8 cellular contexts compared by ENCODE assay signal in genomic region chr1:212760126-212760823, GRCh38. TPM values are rescaled to one million over a fixed set of nuclear protein-coding genes. Genes with fewer than 3 reads are reported as not detected.
A peak's percentile ranks its signal among the peaks of the same experiment; 100 is the strongest.
DNase-seq lines count a peak whose midpoint lies in the region; ATAC-seq, FAIRE-seq and TF ChIP-seq lines count a peak whose summit lies in the region.

No MANE protein-coding gene starts in this region.

- TF ChIP-seq CTCF in Panc1 (IDR thresholded peaks at IDR 0.05) = peak; percentile 70

- no peak for FAIRE-seq in small intestine (lab: Jason Lieb, UNC)

- H3K36me3 ChIP-seq in Panc1 (ENCODE audit: control insufficient read depth, insufficient read depth, low read length) (no peaks in the 10 kb centered on the region), small intestine (ENCODE audit: control insufficient read depth in 2 of 2, insufficient read depth in 2 of 2, low read length in 2 of 2) (peaks cover 2 to 10% of the 10 kb centered on the region in 2 donors)

- intact Hi-C loops in Panc1 (cut with micrococcal nuclease; ENCODE audit: unreplicated experiment) = no loop called here

- ATAC-seq in Panc1 (peak; percentile 81), HG03439 (IDR thresholded peaks at IDR 0.05; ENCODE audit: unreplicated experiment) (no peak)

- H3K27me3 ChIP-seq in Panc1 (ENCODE audit: control insufficient read depth, insufficient read depth, low read length) = no peaks in the 10 kb centered on the region
- H3K27me3 ChIP-seq in small intestine (ENCODE audit: control insufficient read depth in 2 of 2, insufficient read depth in 2 of 2, low read length in 2 of 2) = no peaks in the 10 kb centered on the region

- DNase-seq in activated CD4-positive, CD25-positive, alpha-beta regulatory T cell (lab: John Stamatoyannopoulos, UW) = peak in 3 of 4 experiments; percentile 1 to 13 (median 3)
- no peak for DNase-seq in activated CD4-positive, CD25-positive, alpha-beta regulatory T cell treated with anti-CD3 and anti-CD28 coated beads, Interleukin-2, amount 50 U/mL, for 72 hours
- DNase-seq in Panc1 (ENCODE audit: low read depth, low spot score) (no peak), lung microvascular endothelial cell (ENCODE audit: low read depth in 2 of 2) (peak; percentile 25 to 42), NCI-H2029 (lab: John Stamatoyannopoulos, UW) (no peak), small intestine (no peak)
- DNase-seq in activated naive CD4-positive, alpha-beta T cell treated with anti-CD3 and anti-CD28 coated beads, Interleukin-2, amount 50 U/mL, for 16 hours = peak; percentile 70

- H3K9me3 ChIP-seq in Panc1 (ENCODE audit: control insufficient read depth, insufficient read depth, low read depth, low read length) = no peaks in the 10 kb centered on the region
- H3K9me3 ChIP-seq in small intestine (ENCODE audit: control insufficient read depth, low read depth) = no peaks in the 10 kb centered on the region

- H3K4me1 ChIP-seq in Panc1 (ENCODE audit: control insufficient read depth, insufficient read depth, low read length) (no peaks in the 10 kb centered on the region), small intestine (ENCODE audit: control insufficient read depth in 2 of 2, insufficient read depth in 1 of 2, low read depth in 1 of 2, low read length in 1 of 2) (no peaks in the 10 kb centered on the region)

- POLR2A ChIA-PET in Panc1 (lab: Charles Lee) = no interaction called here

- no peak overlapping the region for H3K4me3 ChIP-seq in Panc1 (ENCODE audit: low read depth in 2 of 2, low read length in 2 of 2)
- H3K4me3 ChIP-seq in small intestine (ENCODE audit: low read depth in 1 of 2, low read length in 2 of 2) = no peak overlapping the region

- WGBS in small intestine, 3 donors = 92 to 96% (median 95%) methylated on average over 10 of the region's 10 CpGs

- in situ Hi-C loops in Panc1 (cut with HindIII; ENCODE audit: low pct_unique_long_range_greater_than_20kb, low sequenced_read_pairs) = no loop called here

- H3K27ac ChIP-seq in Panc1 (ENCODE audit: low read length) = no peak overlapping the region
- no peak overlapping the region for H3K27ac ChIP-seq in small intestine (ENCODE audit: low read depth in 1 of 2, low read length in 1 of 2)

- BruUV-seq in Panc1 (replicated peaks; lab: Mats Ljungman, UMichigan) = no TSS peak

- CTCF ChIA-PET in Panc1 (lab: Charles Lee) = no interaction called here

RNA-seq across cellular contexts. Expression of gene NSL1, which starts 31.3 kb away (rescaled TPM):
- 21.8 TPM for total RNA-seq in Panc1 (2021; ENCODE audit: unreplicated experiment)
- polyA plus RNA-seq in Panc1 (2012; ENCODE audit: insufficient read length) = 13.2 TPM
- 17.9 and 21.8 TPM in 2 replicates for total RNA-seq in lung microvascular endothelial cell
- 10 to 100 TPM; 20.6 to 24.3 (median 20.8) TPM for polyA plus RNA-seq in small intestine

RNA-seq across cellular contexts. Expression of gene TATDN3, which starts 31.4 kb away (rescaled TPM):
- total RNA-seq in Panc1 (2021; ENCODE audit: unreplicated experiment) = 9.5 TPM
- 11.4 TPM for polyA plus RNA-seq in Panc1 (2012; ENCODE audit: insufficient read length)
- 8.3 and 8.5 TPM in 2 replicates for total RNA-seq in lung microvascular endothelial cell
- 1 to 10 TPM; 5.6 to 9.9 (median 8.9) TPM for polyA plus RNA-seq in small intestine

Comparison
In these comparisons a context has a peak if more than half of its experiments do, and no peak if none do; other contexts are left out.
1. DNase-seq: peak in activated CD4-positive, CD25-positive, alpha-beta regulatory T cell (3 of 4), activated naive CD4-positive, alpha-beta T cell treated with anti-CD3 and anti-CD28 coated beads, Interleukin-2, amount 50 U/mL, for 16 hours (single experiment) and lung microvascular endothelial cell (2 of 2); none in activated CD4-positive, CD25-positive, alpha-beta regulatory T cell treated with anti-CD3 and anti-CD28 coated beads, Interleukin-2, amount 50 U/mL, for 72 hours (single experiment), Panc1 (single experiment), NCI-H2029 (single experiment) and small intestine (single experiment).